ENCODE assay signal across 8 cellular contexts in genomic region chr11:65421204-65422103, GRCh38. TPM values are rescaled to one million over a fixed set of nuclear protein-coding genes. Genes with fewer than 3 reads are reported as not detected.
A peak's percentile ranks its signal among the peaks of the same experiment; 100 is the strongest.
DNase-seq lines count a peak whose midpoint lies in the region; ATAC-seq, FAIRE-seq and TF ChIP-seq lines count a peak whose summit lies in the region.

No MANE protein-coding gene starts in this region.

- peaks cover 37% of the 10 kb centered on the region for H4K20me1 ChIP-seq in astrocyte (ENCODE audit: insufficient read depth, low read length)

- peaks cover 10% of the 10 kb centered on the region for H3K36me3 ChIP-seq in astrocyte (ENCODE audit: insufficient read depth, low read length)
- H3K36me3 ChIP-seq in aorta (ENCODE audit: control insufficient read depth in 1 of 2, insufficient read depth in 2 of 2, low read length in 1 of 2), result peaks cover 0 to 1% of the 10 kb centered on the region in 2 donors

- no peak for TF ChIP-seq CTCF in astrocyte (IDR thresholded peaks at IDR 0.05; ENCODE audit: insufficient read depth, low read depth, low read length)

- peak overlapping the region; percentile 94 for H3K4me2 ChIP-seq in astrocyte (ENCODE audit: low read length)

- no peaks in the 10 kb centered on the region for H3K9me3 ChIP-seq in astrocyte (ENCODE audit: insufficient read depth, low read depth, low read length)
- H3K9me3 ChIP-seq in aorta (ENCODE audit: control insufficient read depth, low read length), result no peaks in the 10 kb centered on the region

- TF ChIP-seq POLR2A in GM12891 (IDR thresholded peaks at IDR 0.05; ENCODE audit: low read depth, low read length), result peak; percentile 93

- 1 to 2% methylated on average over 26 of the region's 26 CpGs for WGBS in aorta, 2 donors

- DNase-seq in GM12891 (ENCODE audit: insufficient read length, low spot score), result no peak
- peak; percentile 52 for DNase-seq in NCI-H187 treated with DMSO at 0.1 percent for 48 hours (lab: John Stamatoyannopoulos, UW)
- peak; percentile 82 for DNase-seq in T1000 (lab: John Stamatoyannopoulos, UW)
- DNase-seq in astrocyte (ENCODE audit: low read depth), result peak; percentile 98
- peak; percentile 87 for DNase-seq in hepatic stellate cell (ENCODE audit: low spot score)
- DNase-seq in renal cortical epithelial cell (ENCODE audit: low read depth), result peak; percentile 98
- peak; percentile 96 to 97 for DNase-seq in aorta

- ATAC-seq in aorta (ENCODE audit: low FRiP score) (peak; percentile 67), HG02763 (IDR thresholded peaks at IDR 0.05; ENCODE audit: unreplicated experiment) (no peak)

- peaks cover 6% of the 10 kb centered on the region for H3K36me3 Mint-ChIP-seq in astrocyte (ENCODE audit: low read depth, unreplicated experiment)

- no peaks in the 10 kb centered on the region for H3K27me3 Mint-ChIP-seq in astrocyte (ENCODE audit: low read depth, unreplicated experiment)

- H3K27me3 ChIP-seq in astrocyte (ENCODE audit: insufficient read depth, low read length) (no peaks in the 10 kb centered on the region), aorta (ENCODE audit: control insufficient read depth in 1 of 2, insufficient read depth in 2 of 2, low read length in 1 of 2) (peaks cover 0 to 1% of the 10 kb centered on the region in 2 donors)

- H3K9me3 Mint-ChIP-seq in astrocyte (ENCODE audit: unreplicated experiment), result peaks cover 1% of the 10 kb centered on the region

- H3K4me1 ChIP-seq in astrocyte (ENCODE audit: insufficient read depth, low read length) (peaks cover 56% of the 10 kb centered on the region), aorta (ENCODE audit: control insufficient read depth in 1 of 2, insufficient read depth in 2 of 2, low read length in 2 of 2) (no peaks in the 10 kb centered on the region)

- peak overlapping the region; percentile 62 for H3K4me3 ChIP-seq in astrocyte (ENCODE audit: insufficient read depth, low read depth, low read length)
- peak overlapping the region; percentile 64 to 70 for H3K4me3 ChIP-seq in aorta (ENCODE audit: low read length in 2 of 2)

- peak overlapping the region; percentile 88 for H3K27ac Mint-ChIP-seq in astrocyte (ENCODE audit: unreplicated experiment)

- H2AFZ ChIP-seq in astrocyte (ENCODE audit: low read depth, low read length), result no peak overlapping the region

- H3K4me1 Mint-ChIP-seq in astrocyte (ENCODE audit: low read depth, unreplicated experiment), result peaks cover 63% of the 10 kb centered on the region

- peak overlapping the region; percentile 96 for H3K9ac ChIP-seq in astrocyte (ENCODE audit: low read length)

- intact Hi-C loops in aorta (cut with DNase I), result loop anchor here in 1 of 2 donors (1.0 to 5.0 kb wide), 2 partner anchors 77 to 156 kb away; partner anchors contain the start of gene EHBP1L1

- peaks cover 95% of the 10 kb centered on the region for H3K79me2 ChIP-seq in astrocyte (ENCODE audit: insufficient read depth, low read length)

- peak; percentile 82 for FAIRE-seq in GM12891 (lab: Jason Lieb, UNC)
- FAIRE-seq in astrocyte (lab: Jason Lieb, UNC), result no peak

- H3K4me3 Mint-ChIP-seq in astrocyte (ENCODE audit: unreplicated experiment), result peak overlapping the region; percentile 74

- H3K27ac ChIP-seq in astrocyte (ENCODE audit: low read depth, low read length) (peak overlapping the region; percentile 100), aorta (ENCODE audit: low read depth in 1 of 2, low read length in 2 of 2) (peak overlapping the region; percentile 98 to 99)

TF ChIP-seq in GM12891, 5 proteins besides CTCF, POLR2A, EP300 and RAD21:
- TF ChIP-seq PAX5 (IDR thresholded peaks at IDR 0.05; ENCODE audit: insufficient read depth, low read length, severe bottlenecking) (no peak), POLR2AphosphoS5 (IDR thresholded peaks at IDR 0.05; ENCODE audit: low read depth, low read length) (peak; percentile 95), TAF1 (IDR thresholded peaks at IDR 0.05; ENCODE audit: low read depth, low read length) (peak; percentile 83; the same call in 1 of the 2 replicates), POU2F2 (IDR thresholded peaks at IDR 0.05; ENCODE audit: low read depth, low read length) (0 out of 2 replicates have a peak, but pooled peaks have one; percentile 11), SPI1 (IDR thresholded peaks at IDR 0.05; ENCODE audit: low read depth, low read length) (no peak)

RNA-seq across cellular contexts. Expression of gene NEAT1, which starts 1.1 kb away (rescaled TPM):
- 373 TPM for polyA plus RNA-seq in GM12891 (2012; ENCODE audit: low read depth, missing spikeins)
- 202 and 317 TPM in 2 replicates for total RNA-seq in astrocyte
- total RNA-seq in renal cortical epithelial cell, result 17.4 and 141 TPM in 2 replicates
- 1,000 to 10,000 TPM; 1,566 to 1,734 TPM for total RNA-seq in aorta
- 1,000 to 10,000 TPM in 1 of 2 donors, 100 to 1,000 TPM in 1; 239 to 1,307 TPM for polyA plus RNA-seq in aorta

RNA-seq across cellular contexts. Expression of gene FRMD8, which starts 35.0 kb away (rescaled TPM):
- 14.3 TPM for polyA plus RNA-seq in GM12891 (2012; ENCODE audit: low read depth, missing spikeins)
- total RNA-seq in astrocyte (61.2 and 76.3 TPM in 2 replicates), renal cortical epithelial cell (67.5 and 89.6 TPM in 2 replicates), aorta (10 to 100 TPM; 27.8 to 39.5 TPM)
- 10 to 100 TPM; 16.8 to 19.2 TPM for polyA plus RNA-seq in aorta

RNA-seq across cellular contexts. Expression of gene SLC25A45, which starts 39.0 kb away (rescaled TPM):
- polyA plus RNA-seq in GM12891 (2012; ENCODE audit: low read depth, missing spikeins), result 15.8 TPM
- total RNA-seq in astrocyte (1.9 and 2.6 TPM in 2 replicates), renal cortical epithelial cell (0.52 and 0.65 TPM in 2 replicates), aorta (10 to 100 TPM in 1 of 2 donors, 1 to 10 TPM in 1; 9.1 to 16.0 TPM)
- polyA plus RNA-seq in aorta, result 10 to 100 TPM in 1 of 2 donors, 1 to 10 TPM in 1; 5.6 to 10.7 TPM
